ENCODE assay signal across 12 cellular contexts in the genomic region with DNA sequence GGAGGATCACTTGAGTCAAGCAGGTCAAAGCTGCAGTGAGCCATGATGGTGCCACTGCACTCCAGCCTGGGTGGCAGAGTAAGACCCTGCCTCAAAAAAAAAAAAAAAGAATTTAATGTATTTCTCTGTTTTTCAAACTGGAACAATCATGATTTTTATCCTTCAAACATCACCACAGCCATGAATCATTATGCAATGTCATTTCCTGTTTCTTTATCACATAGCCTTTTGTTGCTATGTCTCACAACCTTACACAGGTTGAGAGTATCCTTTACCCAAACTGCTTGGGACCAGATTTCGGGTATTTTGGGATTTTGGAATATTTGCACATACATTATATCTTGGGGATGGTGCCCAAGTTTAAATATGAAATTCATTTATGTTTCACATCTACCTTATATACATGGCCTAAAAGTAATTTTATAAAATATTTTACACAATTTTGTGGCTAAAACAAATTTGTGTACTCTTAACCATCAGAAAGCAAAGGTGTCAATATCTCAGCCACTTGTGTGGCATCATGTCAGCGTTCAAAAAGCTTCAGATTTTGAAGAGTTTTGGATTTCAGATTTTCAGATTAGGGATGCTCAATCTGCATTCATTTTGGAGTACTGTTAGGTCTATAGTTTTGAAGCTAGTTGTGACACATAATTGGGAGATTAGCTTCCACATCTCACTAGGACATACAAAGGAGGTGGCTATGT. TPM values are rescaled to one million over a fixed set of nuclear protein-coding genes. Genes with fewer than 3 reads are reported as not detected.
DNase-seq lines count a peak whose midpoint lies in the region; ATAC-seq and TF ChIP-seq lines count a peak whose summit lies in the region.
"Had no signal": no experiment of that assay in that cellular context is flagged by ENCODE, and none has a peak within 500 bp of the region (broad histone marks: within the 10 kb centered on the region; RNA-seq: fewer than 3 reads in every experiment).

No MANE protein-coding gene starts in this region.

- H3K4me1 Mint-ChIP-seq in activated naive CD4-positive, alpha-beta T cell treated with anti-CD3 and anti-CD28 coated beads for 36 hours (ENCODE audit: low read depth), result peaks cover 62% of the 10 kb centered on the region

- H3K36me3 Mint-ChIP-seq in activated naive CD4-positive, alpha-beta T cell treated with anti-CD3 and anti-CD28 coated beads for 36 hours (ENCODE audit: low read depth), result peaks cover 7% of the 10 kb centered on the region

- in situ Hi-C loops in mammary epithelial cell (cut with MboI; ENCODE audit: low sequenced_read_pairs in 2 of 2), result loop anchor here in 1 of 2 donors (10.0 kb wide), 1 partner anchor 100 kb away; the partner anchor contains the start of gene FKBP9

- H3K4me3 Mint-ChIP-seq in activated naive CD4-positive, alpha-beta T cell treated with anti-CD3 and anti-CD28 coated beads for 36 hours, result no peak overlapping the region

- no peaks in the 10 kb centered on the region for H3K9me3 Mint-ChIP-seq in activated naive CD4-positive, alpha-beta T cell treated with anti-CD3 and anti-CD28 coated beads for 36 hours

- peak overlapping the region; percentile 78 for H3K27ac Mint-ChIP-seq in activated naive CD4-positive, alpha-beta T cell treated with anti-CD3 and anti-CD28 coated beads for 36 hours

- H3K4me1 ChIP-seq in OCI-LY7 (ENCODE audit: insufficient read depth, low read length, poor library complexity, severe bottlenecking) (peaks cover 62% of the 10 kb centered on the region), mammary epithelial cell (ENCODE audit: insufficient read depth, low read length) (peaks cover 8% of the 10 kb centered on the region), sigmoid colon (peaks cover 0 to 23% (median 13%) of the 10 kb centered on the region in 4 donors)

- no peak for TF ChIP-seq EP300 in sigmoid colon (IDR thresholded peaks at IDR 0.05)

- no peaks in the 10 kb centered on the region for H3K27me3 Mint-ChIP-seq in activated naive CD4-positive, alpha-beta T cell treated with anti-CD3 and anti-CD28 coated beads for 36 hours (ENCODE audit: low read depth)

- H3K79me2 ChIP-seq in OCI-LY7 (ENCODE audit: insufficient read depth, low read depth, low read length) (peaks cover 100% of the 10 kb centered on the region), mammary epithelial cell (ENCODE audit: insufficient read depth, low read length) (peaks cover 96% of the 10 kb centered on the region)

- H2AFZ ChIP-seq in OCI-LY7 (ENCODE audit: low read length), result no peak overlapping the region
- no peak overlapping the region for H2AFZ ChIP-seq in mammary epithelial cell (ENCODE audit: low read depth, low read length)
- H2AFZ ChIP-seq: hepatocyte had no signal

- peak overlapping the region; percentile 83; the same call in 1 of the 2 replicates for H3K4me2 ChIP-seq in OCI-LY7 (ENCODE audit: low read length)
- no peak overlapping the region for H3K4me2 ChIP-seq in mammary epithelial cell (ENCODE audit: insufficient read depth, low read depth, low read length)
- H3K4me2 ChIP-seq: hepatocyte had no signal

- H3K9me3 ChIP-seq in OCI-LY7 (ENCODE audit: low read length) (no peaks in the 10 kb centered on the region; the same call in 1 of the 2 replicates), mammary epithelial cell (replicated peaks; ENCODE audit: insufficient read depth, low read length) (no peaks in the 10 kb centered on the region), sigmoid colon (no peaks in the 10 kb centered on the region)
- H3K9me3 ChIP-seq: body of pancreas had no signal

- ATAC-seq in GM21381 (IDR thresholded peaks at IDR 0.05; ENCODE audit: unreplicated experiment) (no peak), GM21367 (IDR thresholded peaks at IDR 0.05; ENCODE audit: unreplicated experiment) (no peak)

- H3K9me2 ChIP-seq in OCI-LY7 (ENCODE audit: insufficient read depth, low read length), result no peaks in the 10 kb centered on the region

- DNase-seq in activated naive CD4-positive, alpha-beta T cell treated with anti-CD3 and anti-CD28 coated beads for 36 hours, result no peak
- no peak for DNase-seq in activated naive CD4-positive, alpha-beta T cell treated with Interleukin-2 at 50 U/mL for 16 hours
- DNase-seq in OCI-LY7 (ENCODE audit: low spot score) (no peak), mammary epithelial cell (peak; percentile 37), KG1 (lab: John Stamatoyannopoulos, UW) (no peak), sigmoid colon (no peak)
- DNase-seq: body of pancreas, NCI-H1930, nucleus accumbens had no signal

- BruUV-seq in OCI-LY7 (replicated peaks; lab: Mats Ljungman, UMichigan) (no TSS peak), mammary epithelial cell (replicated peaks; lab: Mats Ljungman, UMichigan) (no TSS peak)

- CTCF ChIA-PET in activated naive CD4-positive, alpha-beta T cell treated with anti-CD3 and anti-CD28 coated beads for 36 hours (lab: Charles Lee), result interaction anchor here (0.6 to 2.1 kb wide), 8 partner anchors 9 to 306 kb away, joined by 3 to 10 read pairs (median 4); partner anchors contain the start of gene RP9
- CTCF ChIA-PET in OCI-LY7 (lab: Charles Lee; ENCODE audit: unreplicated experiment), result interaction anchor here (1.1 kb wide), 1 partner anchor 13 kb away, joined by 3 read pairs; no protein-coding TSS in a partner anchor
- CTCF ChIA-PET in mammary epithelial cell (lab: Charles Lee; ENCODE audit: low non-redundant PET), result interaction anchor here (0.6 kb wide), 1 partner anchor 787 kb away, joined by 3 read pairs; no protein-coding TSS in a partner anchor

- H3K27me3 ChIP-seq in mammary epithelial cell (ENCODE audit: insufficient read depth, low read length) (no peaks in the 10 kb centered on the region), sigmoid colon (no peaks in the 10 kb centered on the region)
- H3K27me3 ChIP-seq: body of pancreas, hepatocyte had no signal

- WGBS in mammary epithelial cell (ENCODE audit: low coverage, missing lambda C conversion rate), result 97% methylated on average over 2 of the region's 2 CpGs
- 72 to 83% methylated on average over 2 of the region's 2 CpGs for WGBS in sigmoid colon, 2 donors

- H3K9ac ChIP-seq in mammary epithelial cell (ENCODE audit: insufficient read depth, low read length), result no peak overlapping the region

- intact Hi-C loops in activated naive CD4-positive, alpha-beta T cell treated with anti-CD3 and anti-CD28 coated beads for 36 hours (cut with micrococcal nuclease), result loop anchor here (1.0 to 5.0 kb wide), 4 partner anchors 8 to 362 kb away; partner anchors contain the start of genes KBTBD2 and NT5C3A
- intact Hi-C loops in OCI-LY7 (cut with micrococcal nuclease; ENCODE audit: unreplicated experiment) (no loop called here), mammary epithelial cell (cut with micrococcal nuclease) (no loop called here), sigmoid colon (cut with DNase I) (loop anchor here (5.0 kb wide), 1 partner anchor 252 kb away; no protein-coding TSS in a partner anchor)

- TF ChIP-seq CTCF in OCI-LY7 (conservative IDR thresholded peaks at IDR 0.05; ENCODE audit: low read length) (no peak), mammary epithelial cell (conservative IDR thresholded peaks at IDR 0.05 in 1 of 2, IDR thresholded peaks at IDR 0.05 in 1 of 2; ENCODE audit: extremely low read depth in 1 of 2, insufficient read depth in 1 of 2, low read depth in 1 of 2, low read length in 2 of 2) (no peak), sigmoid colon (IDR thresholded peaks at IDR 0.05) (no peak)

- TF ChIP-seq POLR2A in sigmoid colon (IDR thresholded peaks at IDR 0.05), result no peak

- POLR2A ChIA-PET in OCI-LY7 (lab: Charles Lee), result interaction anchor here (0.6 to 3.8 kb wide), 13 partner anchors 9 to 181 kb away, joined by 3 to 23 read pairs (median 5); partner anchors contain the start of genes KBTBD2, NT5C3A and RP9

- H3K36me3 ChIP-seq in OCI-LY7 (ENCODE audit: insufficient read depth, low read length) (peaks cover 50% of the 10 kb centered on the region), mammary epithelial cell (ENCODE audit: insufficient read depth, low read length) (no peaks in the 10 kb centered on the region), sigmoid colon (no peaks in the 10 kb centered on the region)

- dilution Hi-C loops in mammary epithelial cell (cut with HindIII; ENCODE audit: low sequenced_read_pairs), result no loop called here

- H3K4me3 ChIP-seq in OCI-LY7 (ENCODE audit: low read depth, low read length, poor library complexity, severe bottlenecking) (no peak overlapping the region), mammary epithelial cell (replicated peaks in 1 of 3; ENCODE audit: insufficient read depth in 1 of 3, low read depth in 2 of 3, low read length in 3 of 3) (no peak overlapping the region), sigmoid colon (no peak overlapping the region)
- H3K4me3 ChIP-seq: body of pancreas, hepatocyte had no signal

- peaks cover 32% of the 10 kb centered on the region; the same call in 1 of the 2 replicates for H4K20me1 ChIP-seq in OCI-LY7 (ENCODE audit: insufficient read depth, low read length)
- H4K20me1 ChIP-seq in mammary epithelial cell (ENCODE audit: insufficient read depth, low read length), result no peaks in the 10 kb centered on the region

- H3K27ac ChIP-seq in OCI-LY7 (ENCODE audit: low read depth, low read length, poor library complexity, severe bottlenecking), result peak overlapping the region; percentile 78
- H3K27ac ChIP-seq in mammary epithelial cell (ENCODE audit: insufficient read depth, low read depth, low read length), result peak overlapping the region; percentile 48
- no peak overlapping the region for H3K27ac ChIP-seq in sigmoid colon
- H3K27ac ChIP-seq: hepatocyte had no signal

RNA-seq across cellular contexts. Expression of gene NT5C3A, which starts 8.2 kb away (rescaled TPM):
- 10 to 100 TPM; 39.5 to 40.9 TPM for total RNA-seq in activated naive CD4-positive, alpha-beta T cell treated with anti-CD3 and anti-CD28 coated beads for 36 hours
- 34.7 and 37.1 TPM in 2 replicates for total RNA-seq in OCI-LY7 (2014; rRNA removed; shearing (Covaris generic))
- total RNA-seq in OCI-LY7 (2022) (55.3 and 62.4 TPM in 2 replicates), mammary epithelial cell (10 to 100 TPM; 28.3 to 29.3 TPM), sigmoid colon (10 to 100 TPM; 20.6 to 29.6 (median 28.0) TPM)
- polyA plus RNA-seq in mammary epithelial cell (13.7 TPM), sigmoid colon (100 to 1,000 TPM in 1 of 3 donors, 10 to 100 TPM in 2; 86.5 to 270 (median 96.1) TPM)
- polyA minus RNA-seq in mammary epithelial cell, result 6.6 TPM

RNA-seq across cellular contexts. Expression of gene RP9, which starts 54.8 kb away (rescaled TPM):
- total RNA-seq in activated naive CD4-positive, alpha-beta T cell treated with anti-CD3 and anti-CD28 coated beads for 36 hours, result 10 to 100 TPM; 14.2 to 17.6 TPM
- total RNA-seq in OCI-LY7 (2014; rRNA removed; shearing (Covaris generic)), result 21.8 and 22.0 TPM in 2 replicates
- 23.3 and 24.1 TPM in 2 replicates for total RNA-seq in OCI-LY7 (2022)
- 10 to 100 TPM in 1 of 2 donors, 1 to 10 TPM in 1; 7.2 to 17.1 TPM for total RNA-seq in mammary epithelial cell
- polyA plus RNA-seq in mammary epithelial cell, result 17.6 TPM
- 6.9 TPM for polyA minus RNA-seq in mammary epithelial cell
- 10 to 100 TPM in 2 of 4 donors, 1 to 10 TPM in 2; 6.9 to 24.6 (median 9.2) TPM for total RNA-seq in sigmoid colon
- polyA plus RNA-seq in sigmoid colon, result 10 to 100 TPM in 2 of 3 donors, 1 to 10 TPM in 1; 6.6 to 15.5 (median 10.8) TPM

Comparison
In these comparisons a context has a peak if more than half of its experiments do, and no peak if none do; other contexts are left out.
1. H3K27ac ChIP-seq: peak in OCI-LY7 (single experiment) and mammary epithelial cell (single experiment); none in sigmoid colon (0 of 4).
2. intact Hi-C loops: an anchor here in activated naive CD4-positive, alpha-beta T cell treated with anti-CD3 and anti-CD28 coated beads for 36 hours (1.0 to 5.0 kb wide) and sigmoid colon (5.0 kb wide); none called in OCI-LY7 and mammary epithelial cell.